In genomic region chr1:167693425-167694045, GRCh38 we compare ENCODE assay signal across 22 cellular contexts. TPM values are rescaled to one million over a fixed set of nuclear protein-coding genes. Genes with fewer than 3 reads are reported as not detected.
DNase-seq lines count a peak whose midpoint lies in the region; ATAC-seq, FAIRE-seq and TF ChIP-seq lines count a peak whose summit lies in the region.
"Had no signal": no experiment of that assay in that cellular context is flagged by ENCODE, and none has a peak within 500 bp of the region (broad histone marks: within the 10 kb centered on the region; RNA-seq: fewer than 3 reads in every experiment).

No MANE protein-coding gene starts in this region.

- H3K9me3 Mint-ChIP-seq in activated naive CD4-positive, alpha-beta T cell treated with anti-CD3 and anti-CD28 coated beads, Interleukin-2, amount 50 U/mL, for 24 hours = no peaks in the 10 kb centered on the region
- H3K9me3 Mint-ChIP-seq: dendritic cell treated with granulocyte-macrophage colony-stimulating factor and Interleukin-4, amounts not matched to agents 40 ng/mL and 50 ng/mL, for 4 days; naive B cell had no signal

- H3K36me3 Mint-ChIP-seq in activated naive CD4-positive, alpha-beta T cell treated with anti-CD3 and anti-CD28 coated beads, Interleukin-2, amount 50 U/mL, for 24 hours = peaks cover 20% of the 10 kb centered on the region

- no peak overlapping the region for H4K8ac ChIP-seq in IMR-90 (ENCODE audit: low read depth in 2 of 2, low read length in 2 of 2)

- H3K9ac ChIP-seq in IMR-90 (ENCODE audit: low read depth, low read length) (no peak overlapping the region), skeletal muscle tissue (ENCODE audit: low read depth in 1 of 3, low read length in 3 of 3) (no peak overlapping the region)

- H3K14ac ChIP-seq in IMR-90 (replicated peaks; ENCODE audit: low read depth, low read length) = no peak overlapping the region

- dilution Hi-C loops in IMR-90 (cut with HindIII; ENCODE audit: low sequenced_read_pairs, unreplicated experiment) = no loop called here

- in situ Hi-C loops in IMR-90 (cut with MboI; ENCODE audit: low sequenced_read_pairs) = loop anchor here (25.0 kb wide), 1 partner anchor 431 kb away; no protein-coding TSS in a partner anchor

- no peaks in the 10 kb centered on the region for H4K20me1 ChIP-seq in IMR-90 (ENCODE audit: insufficient read depth, low read length)

- no peak overlapping the region for H3K4ac ChIP-seq in IMR-90 (ENCODE audit: low read depth, low read length)

- no peak overlapping the region for H4K5ac ChIP-seq in IMR-90 (ENCODE audit: low read depth, low read length)

- H2BK20ac ChIP-seq in IMR-90 (ENCODE audit: low read depth, low read length) = no peak overlapping the region

- 61% methylated on average over 2 of the region's 7 CpGs; no CpG with 5 or more reads in 1 of the 2 experiments for WGBS in IMR-90 (ENCODE audit: extremely low coverage in 2 of 2, insufficient read length in 1 of 2), 2 experiments

- H3K9me3 ChIP-seq in IMR-90 (ENCODE audit: control insufficient read depth, insufficient read depth, low read length) (no peaks in the 10 kb centered on the region), skeletal muscle tissue (ENCODE audit: control insufficient read depth in 3 of 3, low read length in 3 of 3) (no peaks in the 10 kb centered on the region)
- H3K9me3 ChIP-seq: MG63, thoracic aorta had no signal

- H4K91ac ChIP-seq in IMR-90 (ENCODE audit: insufficient read depth, low read depth, low read length) = no peak overlapping the region

- no peak overlapping the region for H3K4me3 Mint-ChIP-seq in activated naive CD4-positive, alpha-beta T cell treated with anti-CD3 and anti-CD28 coated beads, Interleukin-2, amount 50 U/mL, for 24 hours
- H3K4me3 Mint-ChIP-seq: dendritic cell treated with granulocyte-macrophage colony-stimulating factor and Interleukin-4, amounts not matched to agents 40 ng/mL and 50 ng/mL, for 4 days had no signal

- no peaks in the 10 kb centered on the region for H3K27me3 Mint-ChIP-seq in activated naive CD4-positive, alpha-beta T cell treated with anti-CD3 and anti-CD28 coated beads, Interleukin-2, amount 50 U/mL, for 24 hours
- H3K27me3 Mint-ChIP-seq: dendritic cell treated with granulocyte-macrophage colony-stimulating factor and Interleukin-4, amounts not matched to agents 40 ng/mL and 50 ng/mL, for 4 days; naive B cell had no signal

- no peak overlapping the region for H2BK120ac ChIP-seq in IMR-90 (ENCODE audit: low read depth, low read length)

- FAIRE-seq in bronchial epithelial cell (lab: Jason Lieb, UNC) = peak; percentile 90

- no peak for ATAC-seq in IMR-90 (ENCODE audit: low read depth)

- H2BK15ac ChIP-seq in IMR-90 (ENCODE audit: low read depth, low read length) = no peak overlapping the region

- CTCF ChIA-PET in IMR-90 (lab: Yijun Ruan, JAX) = no interaction called here

- H3K36me3 ChIP-seq in IMR-90 (ENCODE audit: control insufficient read depth, insufficient read depth, low read length) = no peaks in the 10 kb centered on the region
- H3K36me3 ChIP-seq in bronchial epithelial cell (ENCODE audit: control insufficient read depth, insufficient read depth, low read length) = no peaks in the 10 kb centered on the region
- H3K36me3 ChIP-seq in skeletal muscle tissue (ENCODE audit: control insufficient read depth in 3 of 3, insufficient read depth in 3 of 3, low read length in 3 of 3) = peaks cover 32 to 54% (median 53%) of the 10 kb centered on the region in 3 donors
- H3K36me3 ChIP-seq: MG63, thoracic aorta had no signal

- H3K56ac ChIP-seq in IMR-90 (ENCODE audit: extremely low read depth, insufficient read depth, low read length) = no peak overlapping the region

- no peak for TF ChIP-seq POLR2A in IMR-90 (IDR thresholded peaks at IDR 0.05; ENCODE audit: low read depth, low read length)

- no peaks in the 10 kb centered on the region for H3K4me1 Mint-ChIP-seq in activated naive CD4-positive, alpha-beta T cell treated with anti-CD3 and anti-CD28 coated beads, Interleukin-2, amount 50 U/mL, for 24 hours

- H2BK5ac ChIP-seq in IMR-90 (ENCODE audit: low read depth, low read length, poor library complexity, severe bottlenecking) = no peak overlapping the region

- H2AK5ac ChIP-seq in IMR-90 (ENCODE audit: low read depth, low read length) = no peak overlapping the region

- TF ChIP-seq RAD21 in IMR-90 (IDR thresholded peaks at IDR 0.05; ENCODE audit: low read length) = no peak

- no peak overlapping the region for H3K4me3 ChIP-seq in IMR-90 (ENCODE audit: insufficient read depth, low read depth, low read length)
- no peak overlapping the region for H3K4me3 ChIP-seq in bronchial epithelial cell (ENCODE audit: low read depth, low read length)
- no peak overlapping the region for H3K4me3 ChIP-seq in skeletal muscle tissue (ENCODE audit: low read length in 3 of 3)
- H3K4me3 ChIP-seq: cardiac muscle cell, MG63, thoracic aorta had no signal

- H3K4me1 ChIP-seq in IMR-90 (ENCODE audit: control insufficient read depth, insufficient read depth, low read length) = no peaks in the 10 kb centered on the region
- H3K4me1 ChIP-seq in skeletal muscle tissue (ENCODE audit: control insufficient read depth in 3 of 3, insufficient read depth in 3 of 3, low read length in 3 of 3) = peaks cover 28 to 40% (median 35%) of the 10 kb centered on the region in 3 donors

- no TSS peak for BruUV-seq in IMR-90 (replicated peaks; lab: Mats Ljungman, UMichigan)

- POLR2A ChIA-PET in IMR-90 (lab: Charles Lee; ENCODE audit: unreplicated experiment) = no interaction called here

- H3K79me1 ChIP-seq in IMR-90 (ENCODE audit: low read depth in 1 of 2, low read length in 2 of 2) = no peaks in the 10 kb centered on the region

- peak overlapping the region; percentile 86 for H3K27ac Mint-ChIP-seq in activated naive CD4-positive, alpha-beta T cell treated with anti-CD3 and anti-CD28 coated beads, Interleukin-2, amount 50 U/mL, for 24 hours

- H2AFZ ChIP-seq in IMR-90 (replicated peaks; ENCODE audit: low read length, poor library complexity) = no peak overlapping the region

- H3K27me3 ChIP-seq in IMR-90 (ENCODE audit: control insufficient read depth, insufficient read depth, low read length) (peaks cover 30% of the 10 kb centered on the region), bronchial epithelial cell (ENCODE audit: control insufficient read depth, insufficient read depth, low read length) (peaks cover 3% of the 10 kb centered on the region), skeletal muscle tissue (ENCODE audit: control insufficient read depth in 3 of 3, insufficient read depth in 3 of 3, low read length in 3 of 3) (no peaks in the 10 kb centered on the region)
- H3K27me3 ChIP-seq: cardiac muscle cell, MG63 had no signal

- no peak for DNase-seq in activated naive CD4-positive, alpha-beta T cell treated with anti-CD3 and anti-CD28 coated beads, Interleukin-2, amount 50 U/mL, for 16 hours
- DNase-seq in IMR-90 (no peak), bronchial epithelial cell (ENCODE audit: low read depth) (no peak), NOMO-1 treated with DMSO at 0.1 percent for 48 hours (lab: John Stamatoyannopoulos, UW; ENCODE audit: unreplicated experiment) (no peak), NCI-H187 (lab: John Stamatoyannopoulos, UW) (no peak)
- no peak for DNase-seq in stimulated activated CD4-positive, alpha-beta T cell treated with anti-CD3 and anti-CD28 coated beads, Interleukin-4, amount 100 ng/mL, for 24 hours
- DNase-seq: activated T-cell treated with anti-CD3 and anti-CD28 coated beads, Interleukin-2, amount 50 U/mL, for 48 hours; amygdala; DMS153; GDM1; H7; mesenchymal stem cell; MG63; naive B cell; NCI-H146; NCI-H524 treated with DMSO at 0.1 percent for 48 hours; T-helper 2 cell had no signal

- intact Hi-C loops in IMR-90 (cut with micrococcal nuclease) = no loop called here

- H3K4me2 ChIP-seq in IMR-90 (ENCODE audit: low read depth, low read length) = no peak overlapping the region

- H2AK9ac ChIP-seq in IMR-90 (replicated peaks; ENCODE audit: low read depth, low read length, poor library complexity) = no peak overlapping the region

- no peak for TF ChIP-seq CTCF in IMR-90 (conservative IDR thresholded peaks at IDR 0.05; ENCODE audit: low read depth, low read length)
- TF ChIP-seq CTCF in bronchial epithelial cell (IDR thresholded peaks at IDR 0.05; ENCODE audit: insufficient read depth, low read length, severe bottlenecking) = no peak

- H3K18ac ChIP-seq in IMR-90 (ENCODE audit: low read depth, low read length) = no peak overlapping the region

- H3K9me1 ChIP-seq in IMR-90 (ENCODE audit: insufficient read depth, low read length) = no peaks in the 10 kb centered on the region

- H3K27ac ChIP-seq in IMR-90 (ENCODE audit: insufficient read depth, low read length) = no peak overlapping the region
- peak overlapping the region; percentile 12 for H3K27ac ChIP-seq in skeletal muscle tissue (ENCODE audit: low read depth, low read length)
- H3K27ac ChIP-seq: thoracic aorta had no signal

- H3K23ac ChIP-seq in IMR-90 (ENCODE audit: low read depth, low read length) = no peak overlapping the region

TF ChIP-seq in IMR-90, 13 proteins besides CTCF, POLR2A, EP300 and RAD21:
- TF ChIP-seq MXI1 (IDR thresholded peaks at IDR 0.05; ENCODE audit: borderline replicate concordance, low read depth, low read length) (no peak), ELK1 (IDR thresholded peaks at IDR 0.05; ENCODE audit: borderline replicate concordance, low read depth, low read length) (no peak), CHD1 (IDR thresholded peaks at IDR 0.05; ENCODE audit: low read depth, low read length) (no peak), CEBPB (IDR thresholded peaks at IDR 0.05; ENCODE audit: low read depth, low read length) (peak; percentile 33; the same call in 1 of the 2 replicates), FOS (IDR thresholded peaks at IDR 0.05; ENCODE audit: low read depth, low read length) (no peak)

RNA-seq across cellular contexts. Expression of gene MPZL1, which starts 28.2 kb away (rescaled TPM):
- total RNA-seq in IMR-90 (2012; rRNA removed) (81.7 and 87.3 TPM in 2 replicates), bronchial epithelial cell (69.8 and 95.6 TPM in 2 replicates), skeletal muscle tissue (41.8 TPM)
- polyA plus RNA-seq in IMR-90 (2012; rRNA removed) = 48.0 and 55.3 TPM in 2 replicates
- 28.8 and 39.7 TPM in 2 replicates for polyA plus RNA-seq in IMR-90 (2012; cell fraction: cytosol; rRNA removed)
- polyA plus RNA-seq in IMR-90 (2012; cell fraction: nucleus; rRNA removed; ENCODE audit: low replicate concordance) = 22.6 and 65.6 TPM in 2 replicates
